23 cellular contexts compared by ENCODE assay signal in genomic region chr6:143616741-143617140, GRCh38.
"Had no signal": no experiment of that assay in that cellular context is flagged by ENCODE, and none has a peak within 500 bp of the region (broad histone marks: within the 10 kb centered on the region; RNA-seq: fewer than 3 reads in every experiment).

No MANE protein-coding gene starts in this region.

- H3K9me3 Mint-ChIP-seq: naive thymus-derived CD8-positive, alpha-beta T cell; stimulated activated naive B cell treated with anti-CD40 and anti-IgM and Interleukin-4, amounts not matched to agents 10 μg/mL and 1 μg/mL and 100 μg/mL, for 72 hours; stimulated activated naive CD8-positive, alpha-beta T cell treated with anti-CD3 and anti-CD28 coated beads, Interleukin-15, Interleukin-2, amounts not matched to agents 100 ng/mL and 50 ng/mL, for 24 hours had no signal

- ATAC-seq: heart right ventricle; left lobe of liver; naive thymus-derived CD8-positive, alpha-beta T cell; sciatic nerve; stimulated activated naive B cell treated with anti-CD40 and anti-IgM and Interleukin-4, amounts not matched to agents 10 μg/mL and 1 μg/mL and 100 μg/mL, for 72 hours; upper lobe of right lung had no signal

- H3K27me3 Mint-ChIP-seq: naive thymus-derived CD8-positive, alpha-beta T cell; progenitor cell of endocrine pancreas; stimulated activated naive B cell treated with anti-CD40 and anti-IgM and Interleukin-4, amounts not matched to agents 10 μg/mL and 1 μg/mL and 100 μg/mL, for 72 hours; stimulated activated naive CD8-positive, alpha-beta T cell treated with anti-CD3 and anti-CD28 coated beads, Interleukin-15, Interleukin-2, amounts not matched to agents 100 ng/mL and 50 ng/mL, for 24 hours had no signal

- H3K9me3 ChIP-seq: esophagus squamous epithelium, heart right ventricle, thoracic aorta, tibial nerve, upper lobe of right lung, uterus had no signal

- H3K4me3 Mint-ChIP-seq: naive thymus-derived CD8-positive, alpha-beta T cell; stimulated activated naive B cell treated with anti-CD40 and anti-IgM and Interleukin-4, amounts not matched to agents 10 μg/mL and 1 μg/mL and 100 μg/mL, for 72 hours; stimulated activated naive CD8-positive, alpha-beta T cell treated with anti-CD3 and anti-CD28 coated beads, Interleukin-15, Interleukin-2, amounts not matched to agents 100 ng/mL and 50 ng/mL, for 24 hours had no signal

- H3K27ac Mint-ChIP-seq: naive thymus-derived CD8-positive, alpha-beta T cell; progenitor cell of endocrine pancreas; stimulated activated naive CD8-positive, alpha-beta T cell treated with anti-CD3 and anti-CD28 coated beads, Interleukin-15, Interleukin-2, amounts not matched to agents 100 ng/mL and 50 ng/mL, for 24 hours had no signal

- DNase-seq: caudate nucleus; cerebellar nuclear complex; cortex of kidney; esophagus squamous epithelium; foreskin melanocyte; glutamatergic neuron; heart right ventricle; hippocampal formation; kidney; naive thymus-derived CD8-positive, alpha-beta T cell; occipital lobe; stimulated activated CD4-positive, alpha-beta T cell treated with anti-CD3 and anti-CD28 coated beads, Interleukin-4, amount 100 ng/mL, for 4 hours; stimulated activated naive B cell treated with anti-CD40 and anti-IgM and Interleukin-4, amounts not matched to agents 10 μg/mL and 1 μg/mL and 100 μg/mL, for 72 hours; upper lobe of right lung; uterus had no signal

- H3K4me3 ChIP-seq: esophagus squamous epithelium, heart right ventricle, thoracic aorta, tibial nerve, upper lobe of right lung, uterus had no signal

- H3K27ac ChIP-seq: epithelial cell of prostate, esophagus squamous epithelium, heart right ventricle, parathyroid adenoma, tibial nerve, upper lobe of right lung, uterus had no signal

- H3K36me3 Mint-ChIP-seq: naive thymus-derived CD8-positive, alpha-beta T cell; stimulated activated naive B cell treated with anti-CD40 and anti-IgM and Interleukin-4, amounts not matched to agents 10 μg/mL and 1 μg/mL and 100 μg/mL, for 72 hours had no signal

- H3K36me3 ChIP-seq: esophagus squamous epithelium, heart right ventricle, thoracic aorta, tibial nerve, upper lobe of right lung, uterus had no signal

- H3K4me1 ChIP-seq: parathyroid adenoma, uterus had no signal

- H3K27me3 ChIP-seq: esophagus squamous epithelium, heart right ventricle, tibial nerve, upper lobe of right lung, uterus had no signal
